Comparison of ENCODE assay signal across 1 cellular context in genomic region chr16:54180421-54181359, GRCh38.
A peak's percentile ranks its signal among the peaks of the same experiment; 100 is the strongest.
TF ChIP-seq lines count a peak whose summit lies in the region.

No MANE protein-coding gene starts in this region.

TF ChIP-seq in HepG2, 621 proteins besides CTCF, POLR2A, EP300 and RAD21 (continued from another document and continues in another):
- TF ChIP-seq ZNF816 (CRISPR knock-in tag; IDR thresholded peaks at IDR 0.05; ENCODE audit: borderline replicate concordance) (no peak), ZFP41 (CRISPR knock-in tag; IDR thresholded peaks at IDR 0.05; ENCODE audit: borderline replicate concordance) (no peak), ZNF737 (CRISPR knock-in tag; IDR thresholded peaks at IDR 0.05; ENCODE audit: borderline replicate concordance) (no peak), IRF1 (CRISPR knock-in tag; IDR thresholded peaks at IDR 0.05; ENCODE audit: low read depth) (no peak), FOXJ3 (CRISPR knock-in tag; IDR thresholded peaks at IDR 0.05; ENCODE audit: borderline replicate concordance) (peak; percentile 61; the same call in 1 of the 2 replicates), ZNF234 (CRISPR knock-in tag; conservative IDR thresholded peaks at IDR 0.05) (no peak), ATM (IDR thresholded peaks at IDR 0.05; ENCODE audit: borderline replicate concordance) (peak; percentile 75; the same call in 1 of the 2 replicates), AHR (CRISPR knock-in tag; IDR thresholded peaks at IDR 0.05) (no peak), MTA1 (CRISPR knock-in tag; IDR thresholded peaks at IDR 0.05; ENCODE audit: borderline replicate concordance) (no peak), CBX1 (IDR thresholded peaks at IDR 0.05; ENCODE audit: low read depth) (no peak), HMGXB3 (CRISPR knock-in tag; IDR thresholded peaks at IDR 0.05; ENCODE audit: borderline replicate concordance) (no peak), ZNF609 (CRISPR knock-in tag; IDR thresholded peaks at IDR 0.05; ENCODE audit: borderline replicate concordance) (peak; percentile 40; the same call in 1 of the 2 replicates), HNF4A (CRISPR knock-in tag; IDR thresholded peaks at IDR 0.05) (peak; percentile 91), BATF2 (CRISPR knock-in tag; IDR thresholded peaks at IDR 0.05) (no peak), MIER3 (CRISPR knock-in tag; IDR thresholded peaks at IDR 0.05; ENCODE audit: borderline replicate concordance) (no peak; the same call in 1 of the 2 replicates), YEATS4 (CRISPR knock-in tag; IDR thresholded peaks at IDR 0.05; ENCODE audit: borderline replicate concordance) (no peak), PBX2 (CRISPR knock-in tag; IDR thresholded peaks at IDR 0.05) (no peak), BHLHE40 (IDR thresholded peaks at IDR 0.05; ENCODE audit: low read length) (0 out of 2 replicates have a peak, but pooled peaks have one; percentile 3), ZBTB33 (CRISPR knock-in tag; IDR thresholded peaks at IDR 0.05) (no peak), ZNF883 (CRISPR knock-in tag; IDR thresholded peaks at IDR 0.05; ENCODE audit: not compliant biosample characterization) (no peak), ZNF543 (CRISPR knock-in tag; IDR thresholded peaks at IDR 0.05) (no peak), ZKSCAN5 (CRISPR knock-in tag; IDR thresholded peaks at IDR 0.05) (no peak), PRDM15 (CRISPR knock-in tag; IDR thresholded peaks at IDR 0.05) (no peak), HMG20B (CRISPR knock-in tag; conservative IDR thresholded peaks at IDR 0.05) (0 out of 2 replicates have a peak, but pooled peaks have one; percentile 25), NFE2L2 (IDR thresholded peaks at IDR 0.05; ENCODE audit: low read length) (no peak), ZNF530 (CRISPR knock-in tag; IDR thresholded peaks at IDR 0.05; ENCODE audit: low read depth) (no peak), KIAA2018 (CRISPR knock-in tag; IDR thresholded peaks at IDR 0.05; ENCODE audit: borderline replicate concordance) (no peak)
